In the genomic region with DNA sequence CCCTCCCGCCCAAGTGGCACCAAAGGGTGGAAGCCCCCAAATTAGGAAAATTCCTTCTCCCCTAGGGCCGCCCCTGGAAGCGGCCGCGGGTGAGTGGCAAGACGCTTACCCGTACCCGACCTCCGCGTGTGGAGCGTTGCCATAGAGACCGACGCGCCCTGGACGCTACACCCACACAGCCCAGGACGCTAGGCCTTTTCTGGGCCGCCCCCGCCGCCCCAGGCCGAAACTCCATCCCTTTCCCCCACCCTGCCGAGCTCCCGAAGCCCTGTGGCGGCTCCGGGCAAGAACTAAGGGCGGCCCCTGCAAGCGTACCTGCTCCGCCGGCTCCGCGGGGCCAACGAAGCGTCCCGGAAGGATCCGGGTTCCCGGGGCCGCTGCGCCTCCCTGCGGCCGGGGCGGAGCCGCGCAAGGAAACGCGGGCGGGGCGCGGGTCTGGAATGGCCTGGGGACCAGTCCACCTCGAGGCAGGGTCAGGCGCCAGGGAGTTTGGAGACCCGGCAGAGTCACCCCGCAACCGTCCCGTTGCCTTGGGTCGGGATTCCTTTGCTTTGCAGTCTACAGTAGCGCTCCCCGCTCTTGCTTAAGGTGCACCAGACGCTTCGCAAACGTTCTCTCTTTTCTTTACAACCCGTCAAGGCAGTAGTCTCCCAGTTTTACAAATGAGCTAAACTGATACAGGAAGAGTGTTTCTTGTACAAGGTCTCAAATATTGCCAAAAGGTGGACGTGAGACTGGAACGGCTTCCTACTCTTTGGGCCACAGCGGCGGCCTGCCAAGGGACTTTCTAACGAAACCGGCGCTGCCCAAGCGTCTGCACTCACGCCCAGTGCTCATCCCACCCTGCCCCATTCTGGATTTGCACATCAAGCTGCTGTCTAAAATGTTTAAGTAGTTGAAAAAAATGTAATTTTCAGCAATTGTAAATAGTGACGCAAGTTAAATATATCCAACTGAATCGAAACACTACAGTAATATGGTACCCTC, we compare ENCODE assay signal across 8 cellular contexts. TPM values are rescaled to one million over a fixed set of nuclear protein-coding genes. Genes with fewer than 3 reads are reported as not detected.
DNase-seq lines count a peak whose midpoint lies in the region; FAIRE-seq and TF ChIP-seq lines count a peak whose summit lies in the region.

A gene with protein sequence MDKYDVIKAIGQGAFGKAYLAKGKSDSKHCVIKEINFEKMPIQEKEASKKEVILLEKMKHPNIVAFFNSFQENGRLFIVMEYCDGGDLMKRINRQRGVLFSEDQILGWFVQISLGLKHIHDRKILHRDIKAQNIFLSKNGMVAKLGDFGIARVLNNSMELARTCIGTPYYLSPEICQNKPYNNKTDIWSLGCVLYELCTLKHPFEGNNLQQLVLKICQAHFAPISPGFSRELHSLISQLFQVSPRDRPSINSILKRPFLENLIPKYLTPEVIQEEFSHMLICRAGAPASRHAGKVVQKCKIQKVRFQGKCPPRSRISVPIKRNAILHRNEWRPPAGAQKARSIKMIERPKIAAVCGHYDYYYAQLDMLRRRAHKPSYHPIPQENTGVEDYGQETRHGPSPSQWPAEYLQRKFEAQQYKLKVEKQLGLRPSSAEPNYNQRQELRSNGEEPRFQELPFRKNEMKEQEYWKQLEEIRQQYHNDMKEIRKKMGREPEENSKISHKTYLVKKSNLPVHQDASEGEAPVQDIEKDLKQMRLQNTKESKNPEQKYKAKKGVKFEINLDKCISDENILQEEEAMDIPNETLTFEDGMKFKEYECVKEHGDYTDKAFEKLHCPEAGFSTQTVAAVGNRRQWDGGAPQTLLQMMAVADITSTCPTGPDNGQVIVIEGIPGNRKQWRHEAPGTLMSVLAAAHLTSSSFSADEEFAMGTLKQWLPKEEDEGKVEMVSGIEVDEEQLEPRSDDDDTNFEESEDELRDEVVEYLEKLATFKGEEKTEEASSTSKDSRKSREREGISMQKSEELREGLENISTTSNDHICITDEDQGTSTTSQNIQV (minus strand): TSS at position 360 of the 987 bp plus-strand sequence. CDS start 1,591 bp downstream, outside the sequence.

- H3K9ac ChIP-seq in skeletal muscle tissue (ENCODE audit: low read depth in 1 of 3, low read length in 3 of 3), result peak within 1 kb of the TSS; percentile 36 to 75 (median 64)

- peak within 1 kb of the TSS; percentile 53; the same call in 1 of the 2 replicates for H3K4me3 ChIP-seq in GM08714 (ENCODE audit: low read length)
- H3K4me3 ChIP-seq in skeletal muscle tissue (ENCODE audit: low read length in 3 of 3), result peak within 1 kb of the TSS; percentile 55 to 76 (median 72)
- no peak within 1 kb of the TSS for H3K4me3 ChIP-seq in OCI-LY7 (ENCODE audit: low read depth, low read length, poor library complexity, severe bottlenecking)

- no peaks in the 10 kb centered on the region for H3K9me3 ChIP-seq in skeletal muscle tissue (ENCODE audit: control insufficient read depth in 3 of 3, low read length in 3 of 3)
- H3K9me3 ChIP-seq in OCI-LY7 (ENCODE audit: low read length), result no peaks in the 10 kb centered on the region

- H3K4me1 ChIP-seq in skeletal muscle tissue (ENCODE audit: control insufficient read depth in 3 of 3, insufficient read depth in 3 of 3, low read length in 3 of 3), result peaks cover 8 to 16% (median 14%) of the 10 kb centered on the region in 3 donors
- H3K4me1 ChIP-seq in OCI-LY7 (ENCODE audit: insufficient read depth, low read length, poor library complexity, severe bottlenecking), result no peaks in the 10 kb centered on the region

- H3K9me2 ChIP-seq in OCI-LY7 (ENCODE audit: insufficient read depth, low read length), result no peaks in the 10 kb centered on the region

- POLR2A ChIA-PET in MCF 10A (lab: Yijun Ruan, JAX), result interaction anchor here (0.6 to 2.3 kb wide), 6 partner anchors 27 to 446 kb away, joined by 3 to 8 read pairs (median 4); no protein-coding TSS in a partner anchor
- POLR2A ChIA-PET in OCI-LY7 (lab: Charles Lee), result no interaction called here

- H3K27me3 Mint-ChIP-seq in MCF 10A (ENCODE audit: insufficient read depth, unreplicated experiment), result no peaks in the 10 kb centered on the region

- FAIRE-seq in H54 (lab: Jason Lieb, UNC), result no peak

- H2AFZ ChIP-seq in OCI-LY7 (ENCODE audit: low read length), result no peak within 1 kb of the TSS

- TF ChIP-seq CTCF in MCF 10A (IDR thresholded peaks at IDR 0.05; ENCODE audit: unreplicated experiment) (peak; percentile 79), OCI-LY7 (conservative IDR thresholded peaks at IDR 0.05; ENCODE audit: low read length) (no peak)

- DNase-seq in H54 (ENCODE audit: insufficient read length, low spot score) (peak; percentile 51), M059J (ENCODE audit: low read depth) (peak; percentile 46), UCSD-AML1 (lab: John Stamatoyannopoulos, UW; ENCODE audit: unreplicated experiment) (peak; percentile 67), MCF 10A (ENCODE audit: unreplicated experiment) (peak; percentile 56), iPS-NIHi11 (ENCODE audit: low spot score) (peak; percentile 95), OCI-LY7 (ENCODE audit: low spot score) (no peak)

- peaks cover 24% of the 10 kb centered on the region for H3K36me3 Mint-ChIP-seq in MCF 10A (ENCODE audit: insufficient read depth, unreplicated experiment)

- H3K27ac Mint-ChIP-seq in MCF 10A (ENCODE audit: low read depth, unreplicated experiment), result no peak within 1 kb of the TSS

- H3K27me3 ChIP-seq in skeletal muscle tissue (ENCODE audit: control insufficient read depth in 3 of 3, insufficient read depth in 3 of 3, low read length in 3 of 3), result no peaks in the 10 kb centered on the region

- CTCF ChIA-PET in MCF 10A (lab: Yijun Ruan, JAX), result interaction anchor here (0.6 to 6.9 kb wide), 25 partner anchors 8 to 1004 kb away, joined by 3 to 126 read pairs (median 4); no protein-coding TSS in a partner anchor
- CTCF ChIA-PET in OCI-LY7 (lab: Charles Lee; ENCODE audit: unreplicated experiment), result no interaction called here

- H3K4me2 ChIP-seq in OCI-LY7 (ENCODE audit: low read length), result no peak within 1 kb of the TSS; the same call in 1 of the 2 replicates

- H3K27ac ChIP-seq in skeletal muscle tissue (ENCODE audit: low read depth, low read length) (no peak within 1 kb of the TSS), OCI-LY7 (ENCODE audit: low read depth, low read length, poor library complexity, severe bottlenecking) (no peak within 1 kb of the TSS)

- H3K4me1 Mint-ChIP-seq in MCF 10A (ENCODE audit: insufficient read depth, unreplicated experiment), result peaks cover 5% of the 10 kb centered on the region

- H3K9me3 Mint-ChIP-seq in MCF 10A (ENCODE audit: unreplicated experiment), result no peaks in the 10 kb centered on the region

- no peaks in the 10 kb centered on the region for H3K79me2 ChIP-seq in OCI-LY7 (ENCODE audit: insufficient read depth, low read depth, low read length)

- TF ChIP-seq POLR2A in H54 (IDR thresholded peaks at IDR 0.05; ENCODE audit: low read depth, low read length), result no peak

- H4K20me1 ChIP-seq in OCI-LY7 (ENCODE audit: insufficient read depth, low read length), result no peaks in the 10 kb centered on the region

- intact Hi-C loops in MCF 10A (cut with micrococcal nuclease) (loop anchor here (5.0 to 10.0 kb wide), 2 partner anchors 66 to 842 kb away; no protein-coding TSS in a partner anchor), OCI-LY7 (cut with micrococcal nuclease; ENCODE audit: unreplicated experiment) (no loop called here)

- peak within 1 kb of the TSS; percentile 78 for H3K4me3 Mint-ChIP-seq in MCF 10A (ENCODE audit: unreplicated experiment)

- H3K36me3 ChIP-seq in skeletal muscle tissue (ENCODE audit: control insufficient read depth in 3 of 3, insufficient read depth in 3 of 3, low read length in 3 of 3) (peaks cover 6 to 20% (median 16%) of the 10 kb centered on the region in 3 donors), OCI-LY7 (ENCODE audit: insufficient read depth, low read length) (peaks cover 35% of the 10 kb centered on the region)

- BruUV-seq in MCF 10A (replicated peaks; lab: Mats Ljungman, UMichigan), result no TSS peak
- BruUV-seq in OCI-LY7 (replicated peaks; lab: Mats Ljungman, UMichigan), result no TSS peak

RNA-seq across cellular contexts. Expression of the gene that starts here (rescaled TPM):
- total RNA-seq in M059J (2014; rRNA removed; shearing (Covaris generic)), result not detected in 2 replicates
- 0.21 and 0.61 TPM in 2 replicates for total RNA-seq in MCF 10A (2022)
- total RNA-seq in skeletal muscle tissue, result 1.0 TPM
- 0.22 TPM in 1 of 2 replicates, not detected in the other for total RNA-seq in OCI-LY7 (2014; rRNA removed; shearing (Covaris generic))
- 0.15 TPM in 1 of 2 replicates, not detected in the other for total RNA-seq in OCI-LY7 (2022)

Comparison
In these comparisons a context has a peak if more than half of its experiments do, and no peak if none do; other contexts are left out.
1. Peak in DNase-seq in M059J; RNA of the gene not detected or under 1 TPM.
2. Peak in DNase-seq in MCF 10A; RNA of the gene not detected or under 1 TPM.